ENCODE assay signal across 8 cellular contexts in the genomic region with DNA sequence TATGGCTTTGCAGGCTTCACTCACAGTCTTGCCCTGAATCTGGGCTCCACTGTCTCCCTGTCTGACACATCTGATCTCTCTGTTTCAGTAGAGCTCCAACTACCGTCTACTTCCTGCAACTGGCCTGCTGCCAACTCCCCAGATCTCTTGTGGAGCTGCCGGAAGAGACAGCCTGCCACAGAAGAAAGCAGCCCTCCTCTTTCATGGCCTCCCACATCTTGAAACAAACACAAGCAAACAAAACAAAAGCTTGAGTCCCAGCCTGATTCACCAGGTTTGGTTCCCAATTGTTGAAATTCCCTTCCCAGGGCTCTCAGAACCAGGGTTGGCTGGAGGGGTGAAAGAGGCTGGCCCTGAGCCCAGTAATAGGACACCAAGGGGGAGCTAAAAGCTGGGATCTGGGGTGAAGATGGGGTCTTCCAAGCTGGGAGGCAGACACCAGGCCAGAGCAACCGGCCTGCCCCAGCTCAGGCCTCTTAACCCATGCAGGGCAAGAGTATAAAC. TPM values are rescaled to one million over a fixed set of nuclear protein-coding genes. Genes with fewer than 3 reads are reported as not detected.
DNase-seq lines count a peak whose midpoint lies in the region; ATAC-seq and TF ChIP-seq lines count a peak whose summit lies in the region.

No MANE protein-coding gene starts in this region.

- no peak for ATAC-seq in HG03442 (IDR thresholded peaks at IDR 0.05; ENCODE audit: unreplicated experiment)

- H3K27ac Mint-ChIP-seq in endothelial cell (ENCODE audit: unreplicated experiment), result peak overlapping the region; percentile 4

- no peak overlapping the region for H3K4me3 Mint-ChIP-seq in endothelial cell (ENCODE audit: unreplicated experiment)

- TF ChIP-seq CTCF in endothelial cell (IDR thresholded peaks at IDR 0.05; ENCODE audit: unreplicated experiment), result no peak

- DNase-seq in HK-2 (ENCODE audit: unreplicated experiment) (peak; percentile 10), NCI-H82 treated with DMSO at 0.1 percent for 48 hours (lab: John Stamatoyannopoulos, UW; ENCODE audit: unreplicated experiment) (peak; percentile 46), endothelial cell (ENCODE audit: low spot score) (no peak), myocyte (ENCODE audit: low read depth) (peak; percentile 80), epidermal melanocyte (ENCODE audit: insufficient read length, low spot score) (no peak)
- DNase-seq in activated CD8-positive, alpha-beta memory T cell treated with anti-CD3 and anti-CD28 coated beads, Interleukin-2, amount 50 U/mL, for 24 hours (ENCODE audit: extremely low read depth), result peak; percentile 32
- peak; percentile 36 for DNase-seq in stimulated activated CD8-positive, alpha-beta memory T cell treated with anti-CD3 and anti-CD28 coated beads, Interleukin-4, amount 100 ng/mL, for 24 hours (ENCODE audit: low read depth)

- peaks cover 4% of the 10 kb centered on the region for H3K36me3 Mint-ChIP-seq in endothelial cell (ENCODE audit: low read depth, unreplicated experiment)

- H3K27me3 Mint-ChIP-seq in endothelial cell (ENCODE audit: unreplicated experiment), result peaks cover 10% of the 10 kb centered on the region

- H3K9me3 Mint-ChIP-seq in endothelial cell (ENCODE audit: unreplicated experiment), result no peaks in the 10 kb centered on the region

- H3K4me1 Mint-ChIP-seq in endothelial cell (ENCODE audit: unreplicated experiment), result peaks cover 5% of the 10 kb centered on the region

RNA-seq across cellular contexts. Expression of gene CA12, which starts 55.3 kb away (rescaled TPM):
- total RNA-seq in endothelial cell (ENCODE audit: unreplicated experiment) (0.44 TPM), myocyte (0.26 and 0.62 TPM in 2 replicates)
- 0.09 TPM for polyA plus RNA-seq in myocyte (2012)

Comparison
In these comparisons a context has a peak if more than half of its experiments do, and no peak if none do; other contexts are left out.
1. DNase-seq: peak in HK-2 (single experiment), NCI-H82 treated with DMSO at 0.1 percent for 48 hours (single experiment), activated CD8-positive, alpha-beta memory T cell treated with anti-CD3 and anti-CD28 coated beads, Interleukin-2, amount 50 U/mL, for 24 hours (single experiment), myocyte (single experiment) and stimulated activated CD8-positive, alpha-beta memory T cell treated with anti-CD3 and anti-CD28 coated beads, Interleukin-4, amount 100 ng/mL, for 24 hours (single experiment); none in endothelial cell (single experiment) and epidermal melanocyte (single experiment).